Comparison of ENCODE assay signal across 8 cellular contexts in genomic region chr11:35525501-35526175, GRCh38. TPM values are rescaled to one million over a fixed set of nuclear protein-coding genes. Genes with fewer than 3 reads are reported as not detected.
DNase-seq lines count a peak whose midpoint lies in the region; TF ChIP-seq lines count a peak whose summit lies in the region.

Gene PAMR1, minus strand, starts transcription at chr11:35525616. Its CDS starts 31 bp downstream, at chr11:35525585.

- in situ Hi-C loops in brain microvascular endothelial cell (cut with HindIII; ENCODE audit: low pct_ligation_motif_present, low sequenced_read_pairs), result no loop called here

- no peak for TF ChIP-seq POLR2A in testis (IDR thresholded peaks at IDR 0.05)

- CTCF ChIA-PET in HEK293 (lab: Yijun Ruan, JAX), result interaction anchor here (0.7 to 1.4 kb wide), 5 partner anchors 12 to 733 kb away, joined by 3 to 4 read pairs (median 3); no protein-coding TSS in a partner anchor

- 1% methylated on average over 14 to 34 of the region's 34 CpGs for WGBS in testis, 2 donors

- DNase-seq in AG09309 (ENCODE audit: low read depth), result no peak
- DNase-seq in brain microvascular endothelial cell, result peak; percentile 74
- no peak for DNase-seq in kidney epithelial cell (ENCODE audit: low read depth)
- no peak for DNase-seq in testis
- no peak for DNase-seq in RPMI8226
- DNase-seq in HT-29 (ENCODE audit: low spot score), result no peak
- no peak for DNase-seq in occipital lobe (lab: John Stamatoyannopoulos, UW)

- H3K9me3 ChIP-seq in HEK293 (ENCODE audit: control insufficient read depth, insufficient read depth, low read depth, low read length) (no peaks in the 10 kb centered on the region), testis (no peaks in the 10 kb centered on the region)

- no peaks in the 10 kb centered on the region for H3K36me3 ChIP-seq in HEK293 (ENCODE audit: control insufficient read depth in 2 of 2, insufficient read depth in 1 of 2, low read length in 2 of 2)
- H3K36me3 ChIP-seq in brain microvascular endothelial cell (replicated peaks), result no peaks in the 10 kb centered on the region
- no peaks in the 10 kb centered on the region for H3K36me3 ChIP-seq in kidney epithelial cell (ENCODE audit: control insufficient read depth, insufficient read depth, low read length)
- H3K36me3 ChIP-seq in testis (ENCODE audit: low read depth, missing control alignments), result no peaks in the 10 kb centered on the region

- H3K27ac ChIP-seq in HEK293 (ENCODE audit: extremely low read depth, low read depth, low read length) (no peak within 1 kb of the TSS; the same call in 1 of the 2 replicates), brain microvascular endothelial cell (peak within 1 kb of the TSS; percentile 59), testis (no peak within 1 kb of the TSS)

- TF ChIP-seq CTCF in AG09309 (IDR thresholded peaks at IDR 0.05; ENCODE audit: control insufficient read depth, insufficient read depth, low read depth, low read length, missing control alignments) (no peak), HEK293 (tag by site-specific recombination; IDR thresholded peaks at IDR 0.05) (no peak), brain microvascular endothelial cell (IDR thresholded peaks at IDR 0.05; ENCODE audit: low read depth, low read length, missing control alignments) (no peak), kidney epithelial cell (IDR thresholded peaks at IDR 0.05; ENCODE audit: insufficient read depth, low read length, poor library complexity, severe bottlenecking) (no peak), testis (IDR thresholded peaks at IDR 0.05) (no peak)

- H3K4me1 ChIP-seq in HEK293 (ENCODE audit: control insufficient read depth, insufficient read depth, low read length) (no peaks in the 10 kb centered on the region), testis (peaks cover 9% of the 10 kb centered on the region)

- peak within 1 kb of the TSS; percentile 49 for H3K4me3 ChIP-seq in AG09309 (ENCODE audit: control insufficient read depth, low read depth, low read length)
- H3K4me3 ChIP-seq in HEK293 (ENCODE audit: low read depth, low read length), result peak within 1 kb of the TSS; percentile 23
- H3K4me3 ChIP-seq in brain microvascular endothelial cell (ENCODE audit: low read depth, low read length), result peak within 1 kb of the TSS; percentile 71
- H3K4me3 ChIP-seq in kidney epithelial cell (ENCODE audit: low read depth, low read length), result peak within 1 kb of the TSS; percentile 18
- H3K4me3 ChIP-seq in testis, result peak within 1 kb of the TSS; percentile 9 to 53

- no peaks in the 10 kb centered on the region for H3K27me3 ChIP-seq in brain microvascular endothelial cell (replicated peaks)
- H3K27me3 ChIP-seq in kidney epithelial cell (ENCODE audit: control insufficient read depth, insufficient read depth, low read length), result peaks cover 11% of the 10 kb centered on the region
- H3K27me3 ChIP-seq in testis, result no peaks in the 10 kb centered on the region

- POLR2A ChIA-PET in HEK293 (lab: Yijun Ruan, JAX), result interaction anchor here (0.5 kb wide), 1 partner anchor 80 kb away, joined by 3 read pairs; no protein-coding TSS in a partner anchor

- intact Hi-C loops in testis (cut with DNase I; ENCODE audit: low total_unique reads), result no loop called here

TF ChIP-seq in HEK293, 187 proteins besides CTCF, POLR2A, EP300 and RAD21 (continues in another document):
- no peak for TF ChIP-seq ZNF488 (tag by site-specific recombination; IDR thresholded peaks at IDR 0.05)
- TF ChIP-seq WT1 (tag by site-specific recombination; IDR thresholded peaks at IDR 0.05), result peak; percentile 96
- no peak for TF ChIP-seq ZNF211 (tag by site-specific recombination; IDR thresholded peaks at IDR 0.05; ENCODE audit: low read depth)
- no peak for TF ChIP-seq ZSCAN30 (tag by site-specific recombination; IDR thresholded peaks at IDR 0.05)
- peak; percentile 86 for TF ChIP-seq KLF1 (tag by site-specific recombination; IDR thresholded peaks at IDR 0.05)
- peak; percentile 71 for TF ChIP-seq KLF9 (tag by site-specific recombination; IDR thresholded peaks at IDR 0.05; ENCODE audit: low read depth)
- TF ChIP-seq ZNF664 (tag by site-specific recombination; IDR thresholded peaks at IDR 0.05), result no peak
- peak; percentile 69; the same call in 1 of the 2 replicates for TF ChIP-seq KLF10 (tag by site-specific recombination; IDR thresholded peaks at IDR 0.05)
- peak; percentile 25; the same call in 1 of the 2 replicates for TF ChIP-seq ZNF561 (tag by site-specific recombination; IDR thresholded peaks at IDR 0.05; ENCODE audit: borderline replicate concordance)
- TF ChIP-seq ZXDB (tag by site-specific recombination; IDR thresholded peaks at IDR 0.05), result peak; percentile 56
- TF ChIP-seq KLF16 (tag by site-specific recombination; IDR thresholded peaks at IDR 0.05), result 0 out of 2 replicates have a peak, but pooled peaks have one; percentile 63
- TF ChIP-seq KLF17 (tag by site-specific recombination; IDR thresholded peaks at IDR 0.05), result peak; percentile 88
- peak; percentile 60 for TF ChIP-seq ZNF335 (tag by site-specific recombination; conservative IDR thresholded peaks at IDR 0.05)
- 0 out of 2 replicates have a peak, but pooled peaks have one; percentile 11 for TF ChIP-seq OSR2 (tag by site-specific recombination; IDR thresholded peaks at IDR 0.05)
- no peak for TF ChIP-seq ZNF354C (tag by site-specific recombination; IDR thresholded peaks at IDR 0.05; ENCODE audit: borderline replicate concordance, low read depth)
- TF ChIP-seq ZNF660 (tag by site-specific recombination; IDR thresholded peaks at IDR 0.05), result peak; percentile 17; the same call in 1 of the 2 replicates
- no peak for TF ChIP-seq ZNF394 (tag by site-specific recombination; IDR thresholded peaks at IDR 0.05; ENCODE audit: borderline replicate concordance)
- TF ChIP-seq, protein P1, sequence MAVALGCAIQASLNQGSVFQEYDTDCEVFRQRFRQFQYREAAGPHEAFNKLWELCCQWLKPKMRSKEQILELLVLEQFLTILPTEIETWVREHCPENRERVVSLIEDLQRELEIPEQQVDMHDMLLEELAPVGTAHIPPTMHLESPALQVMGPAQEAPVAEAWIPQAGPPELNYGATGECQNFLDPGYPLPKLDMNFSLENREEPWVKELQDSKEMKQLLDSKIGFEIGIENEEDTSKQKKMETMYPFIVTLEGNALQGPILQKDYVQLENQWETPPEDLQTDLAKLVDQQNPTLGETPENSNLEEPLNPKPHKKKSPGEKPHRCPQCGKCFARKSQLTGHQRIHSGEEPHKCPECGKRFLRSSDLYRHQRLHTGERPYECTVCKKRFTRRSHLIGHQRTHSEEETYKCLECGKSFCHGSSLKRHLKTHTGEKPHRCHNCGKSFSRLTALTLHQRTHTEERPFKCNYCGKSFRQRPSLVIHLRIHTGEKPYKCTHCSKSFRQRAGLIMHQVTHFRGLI (tag by site-specific recombination; IDR thresholded peaks at IDR 0.05), result 0 out of 2 replicates have a peak, but pooled peaks have one; percentile 28
- peak; percentile 31 for TF ChIP-seq ZBTB26 (tag by site-specific recombination; optimal IDR thresholded peaks at IDR 0.05)
- 0 out of 2 replicates have a peak, but pooled peaks have one; percentile 10 for TF ChIP-seq ZNF843 (tag by site-specific recombination; IDR thresholded peaks at IDR 0.05)
- TF ChIP-seq ZIC2 (tag by site-specific recombination; IDR thresholded peaks at IDR 0.05), result peak; percentile 81
- TF ChIP-seq ZNF513 (tag by site-specific recombination; IDR thresholded peaks at IDR 0.05), result 0 out of 2 replicates have a peak, but pooled peaks have one; percentile 29
- TF ChIP-seq ZBTB48 (tag by site-specific recombination; IDR thresholded peaks at IDR 0.05), result peak; percentile 49
- peak; percentile 73 for TF ChIP-seq SP3 (tag by site-specific recombination; IDR thresholded peaks at IDR 0.05)

RNA-seq across cellular contexts. Expression of gene PAMR1, which starts in this region (rescaled TPM):
- total RNA-seq in kidney epithelial cell (0.75 and 0.84 TPM in 2 replicates), testis (1 to 10 TPM in 1 of 2 donors, under 1 TPM in 1; 0.55 to 1.5 TPM), occipital lobe (3.0 TPM)
- 13.2 TPM for polyA plus RNA-seq in testis (ENCODE audit: insufficient read depth, low read depth, low replicate concordance)
- not detected in 2 replicates for total RNA-seq in HT-29 (2014; rRNA removed; shearing (Covaris generic))

Comparison
In these comparisons a context has a peak if more than half of its experiments do, and no peak if none do; other contexts are left out.
1. H3K4me3 ChIP-seq: peak in every context shown above with its lines; median percentile 71 in brain microvascular endothelial cell; 49 in AG09309; 31 in testis; 23 in HEK293; 18 in kidney epithelial cell.